29 cellular contexts compared by ENCODE assay signal in genomic region chr2:228352048-228352447, GRCh38.
DNase-seq lines count a peak whose midpoint lies in the region; ATAC-seq and TF ChIP-seq lines count a peak whose summit lies in the region.
"Had no signal": no experiment of that assay in that cellular context is flagged by ENCODE, and none has a peak within 500 bp of the region (broad histone marks: within the 10 kb centered on the region; RNA-seq: fewer than 3 reads in every experiment).

No MANE protein-coding gene starts in this region.

- H3K4me3 ChIP-seq in foreskin fibroblast (ENCODE audit: low read depth in 1 of 2, low read length in 2 of 2), result no peak overlapping the region
- H3K4me3 ChIP-seq: coronary artery, neural progenitor cell, SJSA1, skin epidermis, suprapubic skin, upper lobe of left lung had no signal

- ATAC-seq in HG03025 (IDR thresholded peaks at IDR 0.05; ENCODE audit: low FRiP score, unreplicated experiment), result no peak
- ATAC-seq: activated naive CD8-positive, alpha-beta T cell treated with anti-CD3 and anti-CD28 coated beads, Interleukin-2, amount 50 U/mL, for 24 hours; left lobe of liver had no signal

- TF ChIP-seq CTCF in foreskin fibroblast (IDR thresholded peaks at IDR 0.05; ENCODE audit: low read depth, low read length), result no peak

- peak; percentile 16 to 73 (median 66) for DNase-seq in NCI-H1417 (lab: John Stamatoyannopoulos, UW)
- DNase-seq in NCI-H1417 treated with DMSO at 0.1 percent for 48 hours (lab: John Stamatoyannopoulos, UW), result no peak
- DNase-seq in NCI-H187 (lab: John Stamatoyannopoulos, UW), result peak; percentile 35 to 55
- peak; percentile 10 for DNase-seq in NCI-H510A treated with DMSO at 0.1 percent for 48 hours (lab: John Stamatoyannopoulos, UW)
- DNase-seq in islet precursor cell, result no peak
- no peak for DNase-seq in activated CD4-positive, alpha-beta T cell treated with anti-CD3 and anti-CD28 coated beads, Interleukin-2, amount 50 U/mL, for 1 hour
- no peak for DNase-seq in foreskin fibroblast
- DNase-seq: activated CD4-positive, alpha-beta T cell treated with anti-CD3 and anti-CD28 coated beads, Interleukin-2, amount 50 U/mL, for 48 hours; activated CD4-positive, CD25-positive, alpha-beta regulatory T cell; activated naive CD4-positive, alpha-beta T cell; activated naive CD8-positive, alpha-beta T cell treated with anti-CD3 and anti-CD28 coated beads, Interleukin-2, amount 50 U/mL, for 24 hours; caudate nucleus; CD4-positive, alpha-beta T cell; erythroblast; glutamatergic neuron; KBM-7; MM.1S; NCI-H1694; RPMI8226; stimulated activated naive CD4-positive, alpha-beta T cell treated with Interleukin-2 at 50 U/mL for 16 hours; T-helper 1 cell; upper lobe of left lung had no signal

Comparison
In these comparisons a context has a peak if more than half of its experiments do, and no peak if none do; other contexts are left out.
1. DNase-seq: peak in NCI-H1417 (3 of 3), NCI-H187 (2 of 2) and NCI-H510A treated with DMSO at 0.1 percent for 48 hours (single experiment); none in NCI-H1417 treated with DMSO at 0.1 percent for 48 hours (single experiment), islet precursor cell (single experiment), activated CD4-positive, alpha-beta T cell treated with anti-CD3 and anti-CD28 coated beads, Interleukin-2, amount 50 U/mL, for 1 hour (single experiment) and foreskin fibroblast (0 of 2).